ENCODE assay signal across 14 cellular contexts in the genomic region with DNA sequence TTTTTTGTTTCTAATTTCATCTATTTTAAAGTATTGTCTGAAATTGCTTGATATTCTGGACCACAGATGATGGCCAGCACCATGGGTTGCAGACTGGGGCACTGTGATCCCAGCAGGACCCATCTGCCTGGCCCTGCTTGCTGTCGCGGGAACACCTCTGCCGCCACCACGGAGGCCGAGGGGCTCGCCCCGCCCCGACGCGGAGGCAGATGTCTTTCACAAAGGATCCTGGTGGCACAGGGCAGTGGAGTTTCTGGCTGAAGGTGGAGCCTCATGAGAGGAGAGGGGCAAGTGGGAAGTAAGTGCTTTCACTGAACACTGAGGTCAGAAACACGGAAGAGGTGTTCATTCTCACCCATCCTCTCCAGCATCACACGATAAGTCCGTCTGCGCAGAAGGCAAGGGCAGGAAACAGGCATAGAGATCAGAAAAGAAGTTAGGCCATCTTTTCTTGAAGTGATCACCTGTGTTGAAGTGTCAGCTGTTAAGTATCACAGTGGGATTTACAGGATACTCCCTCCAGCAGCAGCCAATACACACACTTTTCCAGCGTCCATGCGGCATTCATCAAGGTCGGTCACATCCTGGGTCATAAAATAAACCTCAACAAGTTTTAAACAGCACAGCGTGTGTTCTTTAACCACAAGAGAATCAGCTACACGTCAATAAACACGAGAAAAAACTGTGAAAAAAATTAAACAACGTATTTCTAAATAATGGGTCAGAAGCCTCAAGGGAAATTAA.
DNase-seq lines count a peak whose midpoint lies in the region; ATAC-seq, FAIRE-seq and TF ChIP-seq lines count a peak whose summit lies in the region.
"Had no signal": no experiment of that assay in that cellular context is flagged by ENCODE, and none has a peak within 500 bp of the region (broad histone marks: within the 10 kb centered on the region; RNA-seq: fewer than 3 reads in every experiment).

No MANE protein-coding gene starts in this region.

- peak overlapping the region; percentile 95 for H3K27ac Mint-ChIP-seq in activated naive CD4-positive, alpha-beta T cell treated with anti-CD3 and anti-CD28 coated beads, Interleukin-2, amount 50 U/mL, for 24 hours
- peak overlapping the region; percentile 92 to 97 for H3K27ac Mint-ChIP-seq in stimulated activated naive CD8-positive, alpha-beta T cell treated with anti-CD3 and anti-CD28 coated beads, Interleukin-15, amount 100 ng/mL, for 72 hours

- H3K4me3 Mint-ChIP-seq in activated naive CD4-positive, alpha-beta T cell treated with anti-CD3 and anti-CD28 coated beads, Interleukin-2, amount 50 U/mL, for 24 hours, result peak overlapping the region; percentile 74
- H3K4me3 Mint-ChIP-seq in stimulated activated naive CD8-positive, alpha-beta T cell treated with anti-CD3 and anti-CD28 coated beads, Interleukin-15, amount 100 ng/mL, for 72 hours, result peak overlapping the region; percentile 74 to 75

- no peaks in the 10 kb centered on the region for H3K27me3 Mint-ChIP-seq in activated naive CD4-positive, alpha-beta T cell treated with anti-CD3 and anti-CD28 coated beads, Interleukin-2, amount 50 U/mL, for 24 hours
- H3K27me3 Mint-ChIP-seq in stimulated activated naive CD8-positive, alpha-beta T cell treated with anti-CD3 and anti-CD28 coated beads, Interleukin-15, amount 100 ng/mL, for 72 hours, result no peaks in the 10 kb centered on the region

- H3K9me3 Mint-ChIP-seq in activated naive CD4-positive, alpha-beta T cell treated with anti-CD3 and anti-CD28 coated beads, Interleukin-2, amount 50 U/mL, for 24 hours, result no peaks in the 10 kb centered on the region
- peaks cover 8 to 10% of the 10 kb centered on the region in 2 donors for H3K9me3 Mint-ChIP-seq in stimulated activated naive CD8-positive, alpha-beta T cell treated with anti-CD3 and anti-CD28 coated beads, Interleukin-15, amount 100 ng/mL, for 72 hours

- H3K36me3 Mint-ChIP-seq in activated naive CD4-positive, alpha-beta T cell treated with anti-CD3 and anti-CD28 coated beads, Interleukin-2, amount 50 U/mL, for 24 hours, result peaks cover 17% of the 10 kb centered on the region

- FAIRE-seq in H54 (lab: Jason Lieb, UNC), result no peak

- peak overlapping the region; percentile 39 for H3K27ac ChIP-seq in KOPT-K1 (ENCODE audit: low read depth, low read length, poor library complexity, severe bottlenecking)
- H3K27ac ChIP-seq: coronary artery had no signal

- DNase-seq in activated naive CD4-positive, alpha-beta T cell treated with anti-CD3 and anti-CD28 coated beads, Interleukin-2, amount 50 U/mL, for 16 hours, result no peak
- DNase-seq in central memory CD4-positive, alpha-beta T cell, result peak; percentile 34
- no peak for DNase-seq in stimulated activated naive CD8-positive, alpha-beta T cell treated with anti-CD3 and anti-CD28 coated beads, Interleukin-15, amount 100 ng/mL, for 72 hours
- DNase-seq in NCI-H1092 treated with DMSO at 0.1 percent for 48 hours (lab: John Stamatoyannopoulos, UW) (no peak), H54 (ENCODE audit: insufficient read length, low spot score) (no peak)
- DNase-seq: aorta, DND-41, glutamatergic neuron, NCI-H526 treated with DMSO at 0.1 percent for 48 hours, retina had no signal

- H3K9me3 ChIP-seq in KOPT-K1 (ENCODE audit: insufficient read depth, low read length, poor library complexity, severe bottlenecking), result peaks cover 14% of the 10 kb centered on the region

- peak; percentile 63 for ATAC-seq in stimulated activated naive CD8-positive, alpha-beta T cell treated with anti-CD3 and anti-CD28 coated beads, Interleukin-15, amount 100 ng/mL, for 72 hours
- ATAC-seq in GM19035 (IDR thresholded peaks at IDR 0.05; ENCODE audit: unreplicated experiment), result no peak

- no peak for TF ChIP-seq POLR2A in H54 (IDR thresholded peaks at IDR 0.05; ENCODE audit: low read depth, low read length)

- peaks cover 75% of the 10 kb centered on the region for H3K4me1 Mint-ChIP-seq in activated naive CD4-positive, alpha-beta T cell treated with anti-CD3 and anti-CD28 coated beads, Interleukin-2, amount 50 U/mL, for 24 hours
- peaks cover 77% of the 10 kb centered on the region for H3K4me1 Mint-ChIP-seq in stimulated activated naive CD8-positive, alpha-beta T cell treated with anti-CD3 and anti-CD28 coated beads, Interleukin-15, amount 100 ng/mL, for 72 hours

- peaks cover 80% of the 10 kb centered on the region for H3K36me3 ChIP-seq in KOPT-K1 (ENCODE audit: insufficient read depth, low read length)
